In the genomic region with DNA sequence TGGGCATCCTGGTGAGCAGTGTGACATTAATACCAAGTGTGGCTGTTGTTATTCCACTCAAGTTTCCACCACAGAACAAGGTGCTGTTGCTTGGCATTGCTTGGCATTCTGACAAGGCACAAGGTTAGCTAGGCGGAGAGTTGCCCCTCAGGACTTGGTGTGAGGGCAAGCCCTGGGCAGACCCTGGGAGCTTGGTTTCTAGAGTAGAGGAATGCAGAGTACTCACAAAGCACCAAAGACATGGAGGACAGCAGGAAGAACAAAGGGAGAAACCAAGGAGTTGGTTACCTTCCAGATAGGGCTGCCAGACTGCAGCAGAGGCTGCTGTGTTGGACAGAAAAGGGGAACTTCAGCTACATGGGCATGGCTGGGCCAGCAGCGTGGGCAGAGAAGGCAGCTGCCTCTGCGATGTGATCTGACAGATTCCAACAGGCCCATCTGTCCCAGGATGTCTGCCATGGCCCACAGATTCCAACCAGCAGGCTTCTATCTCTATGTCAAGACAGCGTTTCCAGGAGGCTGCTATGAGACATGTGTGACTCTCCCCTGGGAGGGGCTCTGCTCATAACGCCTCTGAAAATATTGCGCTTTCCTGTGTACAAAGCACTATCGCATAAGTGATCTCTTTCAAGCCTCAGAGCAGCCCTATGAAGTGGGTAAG, we compare ENCODE assay signal across 11 cellular contexts. TPM values are rescaled to one million over a fixed set of nuclear protein-coding genes. Genes with fewer than 3 reads are reported as not detected.
A peak's percentile ranks its signal among the peaks of the same experiment; 100 is the strongest.
DNase-seq lines count a peak whose midpoint lies in the region; ATAC-seq lines count a peak whose summit lies in the region.
"Had no signal": no experiment of that assay in that cellular context is flagged by ENCODE, and none has a peak within 500 bp of the region (broad histone marks: within the 10 kb centered on the region; RNA-seq: fewer than 3 reads in every experiment).

No MANE protein-coding gene starts in this region.

- peak overlapping the region; percentile 72 for H3K27ac Mint-ChIP-seq in T-helper 17 cell

- H3F3A ChIP-seq in GM23248 (ENCODE audit: insufficient read depth): no peaks in the 10 kb centered on the region

- no peak overlapping the region for H2AFZ ChIP-seq in GM23248

- no peaks in the 10 kb centered on the region for H3K4me1 ChIP-seq in GM23248 (ENCODE audit: insufficient read depth)

- WGBS in GM23248 (ENCODE audit: low coverage in 1 of 2, low lambda C conversion rate in 2 of 2, missing lambda C conversion rate in 2 of 2), 2 experiments: 51 to 53% methylated on average over 7 of the region's 7 CpGs

- H3K27me3 ChIP-seq in GM23248 (replicated peaks; ENCODE audit: insufficient read depth): peaks cover 37% of the 10 kb centered on the region
- H3K27me3 ChIP-seq: right atrium auricular region had no signal

- H3K27ac ChIP-seq in skin epidermis: peak overlapping the region in 9 of 21 experiments; percentile 5 to 91 (median 77)
- no peak overlapping the region for H3K27ac ChIP-seq in GM23248
- H3K27ac ChIP-seq: right atrium auricular region had no signal

- no peaks in the 10 kb centered on the region for H3K9me2 ChIP-seq in GM23248 (ENCODE audit: insufficient read depth)

- H3K36me3 ChIP-seq in GM23248 (ENCODE audit: low read depth): no peaks in the 10 kb centered on the region
- H3K36me3 ChIP-seq: right atrium auricular region had no signal

- in situ Hi-C loops in GM23248 (cut with MboI): no loop called here

- H4K20me1 ChIP-seq in GM23248 (ENCODE audit: insufficient read depth): no peaks in the 10 kb centered on the region

- peak; percentile 41 for DNase-seq in NCI-H1436 (lab: John Stamatoyannopoulos, UW)
- DNase-seq in NCI-H1436 treated with DMSO at 0.1 percent for 48 hours (lab: John Stamatoyannopoulos, UW): no peak
- no peak for DNase-seq in T-helper 17 cell
- peak; percentile 71 for DNase-seq in cerebellar cortex (ENCODE audit: low spot score)
- DNase-seq in GM23248: no peak
- DNase-seq: NCI-H510A, T1000 had no signal

- peaks cover 3% of the 10 kb centered on the region for H3K36me3 Mint-ChIP-seq in T-helper 17 cell (ENCODE audit: low read depth)

- no peaks in the 10 kb centered on the region for H3K27me3 Mint-ChIP-seq in T-helper 17 cell

- no peaks in the 10 kb centered on the region for H3K79me2 ChIP-seq in GM23248 (ENCODE audit: insufficient read depth)

- H3K9ac ChIP-seq in GM23248: no peak overlapping the region

- peak overlapping the region; percentile 91 for H3K4me3 Mint-ChIP-seq in T-helper 17 cell

- H3K9me3 ChIP-seq in T-helper 17 cell (ENCODE audit: control insufficient read depth, low read length, poor library complexity, severe bottlenecking) (no peaks in the 10 kb centered on the region), GM23248 (ENCODE audit: low read depth) (no peaks in the 10 kb centered on the region)
- H3K9me3 ChIP-seq: right atrium auricular region had no signal

- peaks cover 35% of the 10 kb centered on the region for H3K4me1 Mint-ChIP-seq in T-helper 17 cell

- H3K4me2 ChIP-seq in GM23248 (ENCODE audit: unreplicated experiment): no peak overlapping the region

- peak overlapping the region in 4 of 7 experiments; percentile 43 to 71 (median 60) for H3K4me3 ChIP-seq in skin epidermis
- H3K4me3 ChIP-seq in GM23248: no peak overlapping the region
- H3K4me3 ChIP-seq: right atrium auricular region had no signal

- ATAC-seq in T-helper 17 cell (peak; percentile 66), HG03520 (IDR thresholded peaks at IDR 0.05; ENCODE audit: unreplicated experiment) (no peak), GM21423 (IDR thresholded peaks at IDR 0.05; ENCODE audit: unreplicated experiment) (no peak)

RNA-seq across cellular contexts. Expression of gene GOLGA7B, which starts 1.8 kb away (rescaled TPM):
- 10 to 100 TPM in 1 of 2 donors, 1 to 10 TPM in 1; 9.6 to 12.0 TPM for total RNA-seq in T-helper 17 cell
- total RNA-seq in GM23248 (2014; rRNA removed; shearing (Covaris generic)): not detected in 2 replicates
- not detected in 2 replicates for polyA plus RNA-seq in GM23248 (2016; fragmentation: Nextera tagmentation; extraction: Ambion mirVana)

Comparison
In these comparisons a context has a peak if more than half of its experiments do, and no peak if none do; other contexts are left out.
1. DNase-seq: peak in NCI-H1436 (single experiment) and cerebellar cortex (single experiment); none in NCI-H1436 treated with DMSO at 0.1 percent for 48 hours (single experiment), T-helper 17 cell (0 of 3) and GM23248 (single experiment).
2. RNA of gene GOLGA7B, which starts 1.8 kb away (total RNA-seq): 9.6 to 12.0 TPM in T-helper 17 cell; not detected in GM23248; every median in the first group is over 10 times any median in the second.